In genomic region chr5:52988335-52989024, GRCh38 we compare ENCODE assay signal across 8 cellular contexts. TPM values are rescaled to one million over a fixed set of nuclear protein-coding genes. Genes with fewer than 3 reads are reported as not detected.
A peak's percentile ranks its signal among the peaks of the same experiment; 100 is the strongest.
DNase-seq lines count a peak whose midpoint lies in the region; ATAC-seq and TF ChIP-seq lines count a peak whose summit lies in the region.

No MANE protein-coding gene starts in this region.

- H3K27me3 ChIP-seq in lower lobe of right lung (ENCODE audit: low read depth) (no peaks in the 10 kb centered on the region), upper lobe of left lung (peaks cover 0 to 2% (median 0%) of the 10 kb centered on the region in 4 donors)

- intact Hi-C loops in lower lobe of right lung (cut with DNase I): no loop called here

- H3K36me3 ChIP-seq in ES-I3 (ENCODE audit: insufficient read depth, low read length) (no peaks in the 10 kb centered on the region), lower lobe of right lung (no peaks in the 10 kb centered on the region), upper lobe of left lung (no peaks in the 10 kb centered on the region)

- no peak for TF ChIP-seq CTCF in lower lobe of right lung (IDR thresholded peaks at IDR 0.05)
- TF ChIP-seq CTCF in upper lobe of left lung (IDR thresholded peaks at IDR 0.05): peak in 1 of 6 experiments; percentile 0

- WGBS in upper lobe of left lung, 2 donors: 6 to 12% methylated on average over 15 to 16 of the region's 16 CpGs

- H3K4me1 ChIP-seq in ES-I3 (ENCODE audit: insufficient read depth, low read length) (peaks cover 5% of the 10 kb centered on the region; the same call in 1 of the 2 replicates), lower lobe of right lung (peaks cover 13% of the 10 kb centered on the region), upper lobe of left lung (peaks cover 12 to 26% (median 13%) of the 10 kb centered on the region in 4 donors)

- peak overlapping the region; percentile 79 for H3K4me3 ChIP-seq in lower lobe of right lung
- H3K4me3 ChIP-seq in upper lobe of left lung: peak overlapping the region; percentile 63 to 79 (median 66)

- no peak for TF ChIP-seq POLR2A in upper lobe of left lung (IDR thresholded peaks at IDR 0.05)

- DNase-seq in HuH-7.5 (ENCODE audit: low spot score) (peak; percentile 4), caudate nucleus (lab: John Stamatoyannopoulos, UW) (peak in 1 of 61 donors; percentile 9), lower lobe of right lung (no peak), upper lobe of left lung (no peak), DMS79 treated with DMSO at 0.1 percent for 48 hours (lab: John Stamatoyannopoulos, UW) (no peak), NCI-H187 (lab: John Stamatoyannopoulos, UW) (no peak)
- no peak for DNase-seq in activated effector memory CD4-positive, alpha-beta T cell treated with anti-CD3 and anti-CD28 coated beads, Interleukin-2, amount 50 U/mL, for 16 hours

- H3K27ac ChIP-seq in caudate nucleus (ENCODE audit: low read depth, low read length) (peak overlapping the region; percentile 83), lower lobe of right lung (peak overlapping the region; percentile 76), upper lobe of left lung (peak overlapping the region; percentile 43 to 82 (median 66))

- peak; percentile 54 to 55 for ATAC-seq in lower lobe of right lung
- peak in 1 of 2 donors; percentile 48 for ATAC-seq in upper lobe of left lung (ENCODE audit: low FRiP score in 2 of 2)

- TF ChIP-seq EP300 in upper lobe of left lung (IDR thresholded peaks at IDR 0.05): no peak

- H3K9me3 ChIP-seq in ES-I3 (ENCODE audit: control insufficient read depth, insufficient read depth, low read length): no peaks in the 10 kb centered on the region
- no peaks in the 10 kb centered on the region for H3K9me3 ChIP-seq in lower lobe of right lung
- no peaks in the 10 kb centered on the region for H3K9me3 ChIP-seq in upper lobe of left lung

- H3K9ac ChIP-seq in ES-I3 (ENCODE audit: low read depth, low read length): peak overlapping the region; percentile 83; the same call in 1 of the 2 replicates

RNA-seq across cellular contexts. Expression of gene ITGA2, which starts 0.7 kb away (rescaled TPM):
- total RNA-seq in lower lobe of right lung: 7.4 TPM
- total RNA-seq in upper lobe of left lung: 10 to 100 TPM in 4 of 6 donors, 1 to 10 TPM in 2; 4.2 to 45.8 (median 13.7) TPM
